Comparison of ENCODE assay signal across 13 cellular contexts in genomic region chr6:104526383-104526782, GRCh38.
DNase-seq lines count a peak whose midpoint lies in the region; ATAC-seq, FAIRE-seq and TF ChIP-seq lines count a peak whose summit lies in the region.
"Had no signal": no experiment of that assay in that cellular context is flagged by ENCODE, and none has a peak within 500 bp of the region (broad histone marks: within the 10 kb centered on the region; RNA-seq: fewer than 3 reads in every experiment).

No MANE protein-coding gene starts in this region.

- POLR2A ChIA-PET in HepG2 (lab: Yijun Ruan, JAX): no interaction called here
- POLR2A ChIA-PET in CD4-positive, alpha-beta memory T cell (lab: Charles Lee; ENCODE audit: partially characterized antibody): no interaction called here

- H3K4me2 ChIP-seq in HepG2 (ENCODE audit: low read depth, low read length) (peak overlapping the region; percentile 41), GM23338 (no peak overlapping the region)

- WGBS in heart right ventricle, 2 donors: 30 to 35% methylated on average over 6 of the region's 6 CpGs
- 7 to 16% methylated on average over 6 of the region's 6 CpGs for WGBS in body of pancreas, 2 donors
- WGBS in HepG2 (ENCODE audit: low lambda C conversion rate): under 1% methylated on average over 6 of the region's 6 CpGs

- no peak for TF ChIP-seq EP300 in HepG2 (IDR thresholded peaks at IDR 0.05; ENCODE audit: low read depth in 2 of 2, low read length in 2 of 2)
- TF ChIP-seq EP300 in HepG2 (CRISPR knock-in tag; IDR thresholded peaks at IDR 0.05; ENCODE audit: borderline replicate concordance): no peak

- H3K4me1 ChIP-seq in cardiac muscle cell (ENCODE audit: low read depth) (peaks cover 24% of the 10 kb centered on the region), heart right ventricle (peaks cover 0 to 21% (median 11%) of the 10 kb centered on the region in 9 donors), body of pancreas (peaks cover 16% of the 10 kb centered on the region), HepG2 (ENCODE audit: insufficient read depth, low read length) (peaks cover 24% of the 10 kb centered on the region), tibial artery (peaks cover 0 to 56% (median 20%) of the 10 kb centered on the region in 4 donors), GM23338 (ENCODE audit: insufficient read depth) (no peaks in the 10 kb centered on the region)
- H3K4me1 ChIP-seq in CD4-positive, alpha-beta memory T cell (ENCODE audit: insufficient read depth, low read length): no peaks in the 10 kb centered on the region

- H3K9me3 ChIP-seq in cardiac muscle cell (ENCODE audit: low read depth): no peaks in the 10 kb centered on the region
- no peaks in the 10 kb centered on the region for H3K9me3 ChIP-seq in heart right ventricle
- no peaks in the 10 kb centered on the region for H3K9me3 ChIP-seq in body of pancreas
- no peaks in the 10 kb centered on the region for H3K9me3 ChIP-seq in HepG2 (ENCODE audit: low read length)
- H3K9me3 ChIP-seq in tibial artery: no peaks in the 10 kb centered on the region
- no peaks in the 10 kb centered on the region for H3K9me3 ChIP-seq in CD4-positive, alpha-beta memory T cell (ENCODE audit: control insufficient read depth in 1 of 2, low read length in 2 of 2)
- H3K9me3 ChIP-seq: gastroesophageal sphincter had no signal

- intact Hi-C loops in heart right ventricle (cut with DNase I): loop anchor here in 3 of 10 donors (2.0 to 10.0 kb wide), 4 partner anchors 111 to 248 kb away; no protein-coding TSS in a partner anchor
- intact Hi-C loops in body of pancreas (cut with DNase I): no loop called here
- intact Hi-C loops in HepG2 (cut with micrococcal nuclease; ENCODE audit: unreplicated experiment): loop anchor here (5.0 kb wide), 1 partner anchor 294 kb away; no protein-coding TSS in a partner anchor
- intact Hi-C loops in tibial artery (cut with DNase I; ENCODE audit: low total_unique reads): no loop called here
- intact Hi-C loops in CD4-positive, alpha-beta memory T cell (cut with micrococcal nuclease): no loop called here

- no peak overlapping the region for H3K27ac Mint-ChIP-seq in CD4-positive, alpha-beta memory T cell
- no peak overlapping the region for H3K27ac Mint-ChIP-seq in GM23338
- H3K27ac Mint-ChIP-seq: endodermal cell, IgD-negative memory B cell had no signal

- TF ChIP-seq POLR2A in body of pancreas (IDR thresholded peaks at IDR 0.05) (no peak), HepG2 (IDR thresholded peaks at IDR 0.05; ENCODE audit: insufficient read depth in 1 of 2, low read depth in 2 of 2, low read length in 2 of 2) (no peak)

- no peak for FAIRE-seq in HepG2 (lab: Jason Lieb, UNC)

- ATAC-seq in heart right ventricle: no peak
- ATAC-seq in body of pancreas: peak; percentile 69
- ATAC-seq in HepG2: peak; percentile 72
- no peak for ATAC-seq in GM23338
- no peak for ATAC-seq in GM18517 (IDR thresholded peaks at IDR 0.05; ENCODE audit: unreplicated experiment)

- peak overlapping the region; percentile 13 for H3K27ac ChIP-seq in cardiac muscle cell
- H3K27ac ChIP-seq in heart right ventricle: no peak overlapping the region
- H3K27ac ChIP-seq in body of pancreas: peak overlapping the region in 2 of 4 donors; percentile 2 to 23
- H3K27ac ChIP-seq in HepG2 (ENCODE audit: extremely low read length, insufficient read depth, low read length): no peak overlapping the region
- H3K27ac ChIP-seq in tibial artery: peak overlapping the region; percentile 35 to 46
- no peak overlapping the region for H3K27ac ChIP-seq in CD4-positive, alpha-beta memory T cell (ENCODE audit: low read depth, low read length)
- no peak overlapping the region for H3K27ac ChIP-seq in GM23338 (ENCODE audit: low read depth)
- H3K27ac ChIP-seq: WERI-Rb-1 had no signal

- H3K4me1 Mint-ChIP-seq in CD4-positive, alpha-beta memory T cell: peaks cover 0 to 5% (median 4%) of the 10 kb centered on the region in 4 donors
- H3K4me1 Mint-ChIP-seq in GM23338: peaks cover 17% of the 10 kb centered on the region
- H3K4me1 Mint-ChIP-seq: IgD-negative memory B cell had no signal

- H3K9me2 ChIP-seq in GM23338 (ENCODE audit: insufficient read depth): no peaks in the 10 kb centered on the region

- in situ Hi-C loops in HepG2 (cut with HindIII; ENCODE audit: extremely low pct_ligation_motif_present, low pct_unique_long_range_greater_than_20kb): no loop called here

- CTCF ChIA-PET in HepG2 (lab: Yijun Ruan, JAX; ENCODE audit: low intra/inter-chr PET ratio, low total read pairs): interaction anchor here (1.7 kb wide), 1 partner anchor 522 kb away, joined by 7 read pairs; no protein-coding TSS in a partner anchor
- CTCF ChIA-PET in CD4-positive, alpha-beta memory T cell (lab: Charles Lee; ENCODE audit: partially characterized antibody): interaction anchor here (0.5 to 3.9 kb wide), 11 partner anchors 9 to 1083 kb away, joined by 3 to 27 read pairs (median 5); no protein-coding TSS in a partner anchor

- H3K9me3 Mint-ChIP-seq in CD4-positive, alpha-beta memory T cell: no peaks in the 10 kb centered on the region
- H3K9me3 Mint-ChIP-seq in GM23338: no peaks in the 10 kb centered on the region
- H3K9me3 Mint-ChIP-seq: endodermal cell, IgD-negative memory B cell had no signal

- H3K79me2 ChIP-seq in HepG2 (ENCODE audit: insufficient read depth, low read length): no peaks in the 10 kb centered on the region
- H3K79me2 ChIP-seq in GM23338 (replicated peaks; ENCODE audit: insufficient read depth): no peaks in the 10 kb centered on the region

- no TSS peak for BruUV-seq in HepG2 (replicated peaks; lab: Mats Ljungman, UMichigan)

- no peak for TF ChIP-seq RAD21 in HepG2 (CRISPR knock-in tag; IDR thresholded peaks at IDR 0.05)

- H3K4me3 ChIP-seq in cardiac muscle cell (no peak overlapping the region), heart right ventricle (no peak overlapping the region), body of pancreas (no peak overlapping the region), HepG2 (replicated peaks in 1 of 3; ENCODE audit: insufficient read depth in 1 of 3, low read depth in 2 of 3, low read length in 3 of 3) (no peak overlapping the region), tibial artery (peak overlapping the region in 1 of 2 donors; percentile 37), GM23338 (no peak overlapping the region)
- H3K4me3 ChIP-seq in CD4-positive, alpha-beta memory T cell (ENCODE audit: low read length in 2 of 2): no peak overlapping the region

- H2AFZ ChIP-seq in HepG2 (ENCODE audit: low read length) (no peak overlapping the region), GM23338 (no peak overlapping the region)

- peak; percentile 5 to 59 for DNase-seq in cardiac muscle cell (ENCODE audit: low read depth in 1 of 2, low spot score in 1 of 2)
- DNase-seq in heart right ventricle: no peak
- peak; percentile 13 to 37 (median 19) for DNase-seq in body of pancreas
- DNase-seq in HepG2 (ENCODE audit: low spot score): peak; percentile 54
- no peak for DNase-seq in tibial artery
- no peak for DNase-seq in CD4-positive, alpha-beta memory T cell
- no peak for DNase-seq in GM23338 (ENCODE audit: low spot score)
- DNase-seq: activated gamma-delta T cell had no signal

- TF ChIP-seq CTCF in cardiac muscle cell (IDR thresholded peaks at IDR 0.05; ENCODE audit: low read depth, low read length) (no peak), heart right ventricle (IDR thresholded peaks at IDR 0.05) (no peak), body of pancreas (IDR thresholded peaks at IDR 0.05) (no peak), HepG2 (CRISPR knock-in tag; IDR thresholded peaks at IDR 0.05) (no peak), tibial artery (IDR thresholded peaks at IDR 0.05) (no peak), GM23338 (conservative IDR thresholded peaks at IDR 0.05; ENCODE audit: low read depth in 2 of 2) (no peak)

- H3K27me3 Mint-ChIP-seq in CD4-positive, alpha-beta memory T cell: peaks cover 0 to 8% of the 10 kb centered on the region in 2 donors
- no peaks in the 10 kb centered on the region for H3K27me3 Mint-ChIP-seq in GM23338 (ENCODE audit: insufficient read depth, low read depth, poor library complexity)

- H3K27me3 ChIP-seq in cardiac muscle cell (no peaks in the 10 kb centered on the region), heart right ventricle (peaks cover 0 to 14% (median 0%) of the 10 kb centered on the region in 7 donors), body of pancreas (no peaks in the 10 kb centered on the region), HepG2 (ENCODE audit: control insufficient read depth in 1 of 2, insufficient read depth in 2 of 2, low read length in 2 of 2) (no peaks in the 10 kb centered on the region), tibial artery (no peaks in the 10 kb centered on the region), GM23338 (ENCODE audit: insufficient read depth) (no peaks in the 10 kb centered on the region)
- H3K27me3 ChIP-seq in CD4-positive, alpha-beta memory T cell (ENCODE audit: insufficient read depth, low read length): no peaks in the 10 kb centered on the region
- H3K27me3 ChIP-seq: gastroesophageal sphincter had no signal

- no peaks in the 10 kb centered on the region for H4K20me1 ChIP-seq in HepG2 (ENCODE audit: insufficient read depth, low read length)
- no peaks in the 10 kb centered on the region for H4K20me1 ChIP-seq in GM23338 (replicated peaks; ENCODE audit: insufficient read depth)

- H3K36me3 Mint-ChIP-seq in CD4-positive, alpha-beta memory T cell: no peaks in the 10 kb centered on the region
- no peaks in the 10 kb centered on the region for H3K36me3 Mint-ChIP-seq in GM23338 (ENCODE audit: low read depth)
- H3K36me3 Mint-ChIP-seq: IgD-negative memory B cell had no signal

- no peak overlapping the region for H3K4me3 Mint-ChIP-seq in CD4-positive, alpha-beta memory T cell
- no peak overlapping the region for H3K4me3 Mint-ChIP-seq in GM23338
- H3K4me3 Mint-ChIP-seq: endodermal cell had no signal

- H3F3A ChIP-seq in GM23338 (replicated peaks; ENCODE audit: low read depth): no peaks in the 10 kb centered on the region

- H3K36me3 ChIP-seq in cardiac muscle cell (no peaks in the 10 kb centered on the region), heart right ventricle (no peaks in the 10 kb centered on the region), body of pancreas (replicated peaks in 1 of 2; ENCODE audit: insufficient read depth in 1 of 2, low read depth in 2 of 2) (no peaks in the 10 kb centered on the region), HepG2 (replicated peaks in 1 of 2; ENCODE audit: control insufficient read depth in 1 of 2, insufficient read depth in 2 of 2, low read length in 2 of 2) (no peaks in the 10 kb centered on the region), tibial artery (no peaks in the 10 kb centered on the region), GM23338 (ENCODE audit: insufficient read depth) (no peaks in the 10 kb centered on the region)
- no peaks in the 10 kb centered on the region for H3K36me3 ChIP-seq in CD4-positive, alpha-beta memory T cell (ENCODE audit: insufficient read depth, low read length)
- H3K36me3 ChIP-seq: gastroesophageal sphincter, WERI-Rb-1 had no signal

- no peak overlapping the region for H3K9ac ChIP-seq in HepG2 (ENCODE audit: insufficient read depth, low read depth, low read length)

TF ChIP-seq in HepG2, 621 proteins besides CTCF, POLR2A, EP300 and RAD21 (continues in another document):
- TF ChIP-seq SRSF4 (IDR thresholded peaks at IDR 0.05; ENCODE audit: low read depth, low read length, poor library complexity, severe bottlenecking): no peak

Comparison
In these comparisons a context has a peak if more than half of its experiments do, and no peak if none do; other contexts are left out.
1. DNase-seq: peak in cardiac muscle cell (2 of 2), body of pancreas (4 of 4) and HepG2 (single experiment); none in heart right ventricle (0 of 2), tibial artery (0 of 2), CD4-positive, alpha-beta memory T cell (0 of 5) and GM23338 (single experiment).
2. H3K27ac ChIP-seq: peak in cardiac muscle cell (single experiment) and tibial artery (2 of 2); none in heart right ventricle (0 of 10), HepG2 (single experiment), CD4-positive, alpha-beta memory T cell (single experiment) and GM23338 (single experiment).
3. ATAC-seq: peak in body of pancreas (single experiment) and HepG2 (single experiment); none in heart right ventricle (0 of 8), GM23338 (single experiment) and GM18517 (single experiment).